ENCODE assay signal across 16 cellular contexts in genomic region chr6:166902211-166902755, GRCh38. TPM values are rescaled to one million over a fixed set of nuclear protein-coding genes. Genes with fewer than 3 reads are reported as not detected.
A peak's percentile ranks its signal among the peaks of the same experiment; 100 is the strongest.
DNase-seq lines count a peak whose midpoint lies in the region; ATAC-seq, FAIRE-seq and TF ChIP-seq lines count a peak whose summit lies in the region.
"Had no signal": no experiment of that assay in that cellular context is flagged by ENCODE, and none has a peak within 500 bp of the region (broad histone marks: within the 10 kb centered on the region; RNA-seq: fewer than 3 reads in every experiment).

No MANE protein-coding gene starts in this region.

- TF ChIP-seq CTCF in GM12878 (IDR thresholded peaks at IDR 0.05 in 2 of 3, conservative IDR thresholded peaks at IDR 0.05 in 1 of 3; ENCODE audit: control insufficient read depth in 2 of 3, extremely low read depth in 1 of 3, insufficient read depth in 1 of 3, low read depth in 3 of 3, low read length in 3 of 3), result no peak
- no peak for TF ChIP-seq CTCF in neural crest cell (conservative IDR thresholded peaks at IDR 0.05)
- no peak for TF ChIP-seq CTCF in spleen (IDR thresholded peaks at IDR 0.05 in 8 of 11, conservative IDR thresholded peaks at IDR 0.05 in 3 of 11)

- H3K4me1 ChIP-seq in GM12878 (ENCODE audit: control insufficient read depth, insufficient read depth, low read length) (peaks cover 4% of the 10 kb centered on the region), spleen (peaks cover 0 to 28% (median 14%) of the 10 kb centered on the region in 6 donors)

- peak overlapping the region; percentile 82 for H3K27ac Mint-ChIP-seq in neural crest cell (ENCODE audit: unreplicated experiment)

- RAD21 ChIA-PET in GM12878 (lab: Charles Lee; ENCODE audit: unreplicated experiment), result no interaction called here

- no peak overlapping the region for H3K9ac ChIP-seq in GM12878 (ENCODE audit: control insufficient read depth, insufficient read depth, low read length)
- H3K9ac ChIP-seq: BLaER1 had no signal

- in situ Hi-C loops in GM12878 (cut with MboI), result no loop called here

- no peaks in the 10 kb centered on the region; a peak in 1 of 4 replicates for H3K36me3 ChIP-seq in GM12878 (ENCODE audit: control insufficient read depth in 2 of 2, insufficient read depth in 2 of 2, low read length in 1 of 2)
- H3K36me3 ChIP-seq in spleen, result no peaks in the 10 kb centered on the region
- H3K36me3 ChIP-seq: BLaER1 had no signal

- intact Hi-C loops in GM12878 (cut with micrococcal nuclease; ENCODE audit: unreplicated experiment), result no loop called here
- intact Hi-C loops in spleen (cut with DNase I; ENCODE audit: low total_unique reads), result no loop called here

- H3K4me1 Mint-ChIP-seq in neural crest cell, result peaks cover 33% of the 10 kb centered on the region

- POLR2A ChIA-PET in GM12878 (lab: Charles Lee), result no interaction called here

- H2AFZ ChIP-seq in GM12878 (ENCODE audit: control insufficient read depth, low read depth, low read length), result no peak overlapping the region

- peaks cover 6% of the 10 kb centered on the region for H3K36me3 Mint-ChIP-seq in neural crest cell (ENCODE audit: low read depth)

- H3K4me3 Mint-ChIP-seq in neural crest cell, result no peak overlapping the region

- TF ChIP-seq RAD21 in GM12878 (IDR thresholded peaks at IDR 0.05; ENCODE audit: insufficient read depth, low read depth, low read length), result no peak

- TF ChIP-seq POLR2A in GM12878 (IDR thresholded peaks at IDR 0.05; ENCODE audit: low read depth, low read length) (no peak), spleen (IDR thresholded peaks at IDR 0.05) (no peak)

- 95% methylated on average over 28 of the region's 33 CpGs for WGBS in GM12878 (ENCODE audit: insufficient coverage, insufficient replicate concordance, low lambda C conversion rate, missing lambda C conversion rate)
- 91 to 95% (median 94%) methylated on average over 33 of the region's 33 CpGs for WGBS in spleen, 5 donors

- no peak overlapping the region for H3K4me2 ChIP-seq in GM12878 (ENCODE audit: control insufficient read depth, insufficient read depth)
- H3K4me2 ChIP-seq: BLaER1 had no signal

- peaks cover 2% of the 10 kb centered on the region for H3K27me3 Mint-ChIP-seq in neural crest cell (ENCODE audit: low read depth)

- H4K20me1 ChIP-seq in GM12878 (ENCODE audit: control insufficient read depth, insufficient read depth), result no peaks in the 10 kb centered on the region
- H4K20me1 ChIP-seq: BLaER1 had no signal

- SMC1A ChIA-PET in GM12878 (lab: Charles Lee; ENCODE audit: uncharacterized antibody, unreplicated experiment), result no interaction called here

- H3K27ac ChIP-seq in GM12878 (ENCODE audit: control insufficient read depth, insufficient read depth), result no peak overlapping the region
- H3K27ac ChIP-seq in spleen, result no peak overlapping the region
- H3K27ac ChIP-seq: 22Rv1, BLaER1 had no signal

- no peaks in the 10 kb centered on the region for H3K79me2 ChIP-seq in GM12878 (ENCODE audit: control insufficient read depth, insufficient read depth, low read length)

- ATAC-seq in GM12878 (no peak), GM21526 (IDR thresholded peaks at IDR 0.05; ENCODE audit: low FRiP score, unreplicated experiment) (no peak), GM18502 (IDR thresholded peaks at IDR 0.05; ENCODE audit: poor library complexity, unreplicated experiment) (no peak)
- ATAC-seq: HCT116, HepG2 had no signal

- no peak for FAIRE-seq in GM12878 (lab: Jason Lieb, UNC)
- FAIRE-seq: GM12892, GM19239, H54, HepG2, HTR-8/SVneo had no signal

- H3K9me3 Mint-ChIP-seq in neural crest cell, result no peaks in the 10 kb centered on the region

- CTCF ChIA-PET in GM12878 (lab: Yijun Ruan, JAX), result no interaction called here

- H3K27me3 ChIP-seq in GM12878 (replicated peaks in 1 of 2; ENCODE audit: control insufficient read depth in 2 of 2, insufficient read depth in 2 of 2, low read length in 1 of 2), result no peaks in the 10 kb centered on the region
- H3K27me3 ChIP-seq in spleen (replicated peaks in 1 of 7), result peaks cover 0 to 6% (median 0%) of the 10 kb centered on the region in 7 donors
- H3K27me3 ChIP-seq: BLaER1 had no signal

- BruUV-seq in GM12878 (replicated peaks; lab: Mats Ljungman, UMichigan), result no TSS peak

- DNase-seq in DMS53 (lab: John Stamatoyannopoulos, UW) (peak; percentile 22), DMS53 treated with DMSO at 0.1 percent for 48 hours (lab: John Stamatoyannopoulos, UW; ENCODE audit: unreplicated experiment) (no peak), ELF-1 (ENCODE audit: low read depth, low spot score) (peak; percentile 44), GM12878 (ENCODE audit: low read depth, low spot score) (no peak), neural crest cell (ENCODE audit: low read depth, low spot score) (no peak), spleen (no peak)

- H3K9me3 ChIP-seq in GM12878 (replicated peaks; ENCODE audit: control insufficient read depth, insufficient read depth, low read length) (no peaks in the 10 kb centered on the region; the same call in 1 of the 3 replicates), spleen (peaks cover 0 to 4% (median 0%) of the 10 kb centered on the region in 8 donors)
- H3K9me3 ChIP-seq: BLaER1 had no signal

- H3K4me3 ChIP-seq in GM12878 (no peak overlapping the region), spleen (no peak overlapping the region)
- H3K4me3 ChIP-seq: BLaER1 had no signal

- no peak for TF ChIP-seq EP300 in GM12878 (IDR thresholded peaks at IDR 0.05; ENCODE audit: borderline replicate concordance in 1 of 2, control insufficient read depth in 1 of 2, low read depth in 2 of 2, low read length in 2 of 2)

TF ChIP-seq in GM12878, 131 proteins besides CTCF, POLR2A, EP300 and RAD21:
- TF ChIP-seq SMC3 (IDR thresholded peaks at IDR 0.05; ENCODE audit: borderline replicate concordance, low read length), result no peak
- peak; percentile 49 for TF ChIP-seq BCL3 (IDR thresholded peaks at IDR 0.05; ENCODE audit: borderline replicate concordance, insufficient read depth, low read depth, low read length, poor library complexity, severe bottlenecking)

RNA-seq across cellular contexts. Expression of gene RNASET2, which starts 54.1 kb away (rescaled TPM):
- total RNA-seq in GM12878 (2013; cell fraction: nucleolus; rRNA removed), result 778 and 864 TPM in 2 replicates
- total RNA-seq in GM12878 (2014; rRNA removed), result 76.4 and 78.7 TPM in 2 replicates
- total RNA-seq in GM12878 (2014; rRNA removed; fragmentation: Illumina TruSeq; extraction: Trizol), result 40.3 and 41.7 TPM in 2 replicates
- 62.1 and 62.9 TPM in 2 replicates for total RNA-seq in GM12878 (2021)
- 161 TPM for polyA plus RNA-seq in GM12878 (2011; ENCODE audit: low read depth)
- 219 and 225 TPM in 2 replicates for polyA plus RNA-seq in GM12878 (2011; rRNA removed)
- 185 and 191 TPM in 2 replicates for polyA plus RNA-seq in GM12878 (2011; cell fraction: cytosol; rRNA removed)
- polyA plus RNA-seq in GM12878 (2011; cell fraction: nucleus; rRNA removed), result 230 and 250 TPM in 2 replicates
- 229 and 240 TPM in 2 replicates for polyA plus RNA-seq in GM12878 (2012)
- 42.6 and 48.4 TPM in 2 replicates for polyA plus RNA-seq in GM12878 (2014; fragmentation: Illumina TruSeq; extraction: Trizol)
- polyA plus RNA-seq in GM12878 (2014; fragmentation: Nextera tagmentation; extraction: Ambion mirVana), result 10 to 100 TPM in 1 of 2 experiments, 1 to 10 TPM in 1; 5.5 to 17.8 TPM
- polyA plus RNA-seq in GM12878 (2014; rRNA removed), result 72.0 and 83.6 TPM in 2 replicates
- 10 to 100 TPM; 42.7 to 51.9 TPM for polyA plus RNA-seq in GM12878 (2016; fragmentation: Nextera tagmentation; extraction: Ambion mirVana)
- polyA minus RNA-seq in GM12878 (2011; rRNA and poly(A)+ RNA removed), result 130 and 135 TPM in 2 replicates
- 49.0 and 51.5 TPM in 2 replicates for polyA minus RNA-seq in GM12878 (2011; cell fraction: cytosol; rRNA and poly(A)+ RNA removed)
- polyA minus RNA-seq in GM12878 (2011; cell fraction: nucleus; rRNA and poly(A)+ RNA removed), result 54.8 and 76.5 TPM in 2 replicates
- 15.3 and 17.7 TPM in 2 replicates for total RNA-seq in neural crest cell
- 100 to 1,000 TPM; 264 to 676 (median 373) TPM for total RNA-seq in spleen
- 100 to 1,000 TPM; 242 to 392 (median 245) TPM for polyA plus RNA-seq in spleen

Comparison
In these comparisons a context has a peak if more than half of its experiments do, and no peak if none do; other contexts are left out.
1. DNase-seq: peak in DMS53 (single experiment) and ELF-1 (single experiment); none in DMS53 treated with DMSO at 0.1 percent for 48 hours (single experiment), GM12878 (single experiment), neural crest cell (single experiment) and spleen (single experiment).